In the genomic region with DNA sequence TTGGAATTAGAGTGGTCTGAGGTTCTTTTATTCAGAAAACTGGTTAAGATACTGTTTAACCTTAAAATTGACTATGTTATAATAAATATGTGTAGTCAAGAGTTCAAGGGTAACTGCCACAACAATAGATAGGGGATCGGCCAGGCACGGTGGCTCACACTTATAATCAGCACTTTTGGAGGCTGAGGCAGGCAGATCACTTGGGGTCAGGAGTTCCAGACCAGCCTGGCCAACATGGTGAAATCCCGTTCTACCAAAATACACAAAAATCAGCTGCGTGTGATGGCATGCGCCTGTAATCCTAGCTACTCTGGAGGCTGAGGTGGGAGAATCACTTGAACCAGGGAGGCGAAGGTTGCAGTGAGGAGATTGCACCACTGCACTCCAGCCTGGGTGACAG, we compare ENCODE assay signal across 19 cellular contexts. TPM values are rescaled to one million over a fixed set of nuclear protein-coding genes. Genes with fewer than 3 reads are reported as not detected.
DNase-seq lines count a peak whose midpoint lies in the region; ATAC-seq, FAIRE-seq and TF ChIP-seq lines count a peak whose summit lies in the region.
"Had no signal": no experiment of that assay in that cellular context is flagged by ENCODE, and none has a peak within 500 bp of the region (broad histone marks: within the 10 kb centered on the region; RNA-seq: fewer than 3 reads in every experiment).

No MANE protein-coding gene starts in this region.

- H3K36me3 ChIP-seq in K562 (ENCODE audit: control insufficient read depth, insufficient read depth, low read length) (peaks cover 31% of the 10 kb centered on the region), urinary bladder (ENCODE audit: insufficient read depth) (no peaks in the 10 kb centered on the region)

- H3K9ac ChIP-seq in K562 (ENCODE audit: insufficient read depth in 1 of 2, low read depth in 2 of 2, low read length in 2 of 2) = no peak overlapping the region
- H3K9ac ChIP-seq: SK-N-SH had no signal

- FAIRE-seq in K562 (lab: Jason Lieb, UNC) = no peak

- BruUV-seq in K562 (replicated peaks; lab: Mats Ljungman, UMichigan) = no TSS peak

- ATAC-seq in activated naive CD8-positive, alpha-beta T cell treated with anti-CD3 and anti-CD28 coated beads, Interleukin-2, amount 10 ng/mL, durations not matched to agents 7 days and 5 days (ENCODE audit: low read depth) = peak; percentile 16
- ATAC-seq in K562 = peak; percentile 39; the same call in 2 of the 3 replicates
- no peak for ATAC-seq in GM21528 (IDR thresholded peaks at IDR 0.05; ENCODE audit: low FRiP score, unreplicated experiment)
- ATAC-seq: PC-3 had no signal

- H3K27me3 ChIP-seq in K562 (ENCODE audit: control insufficient read depth in 2 of 2, insufficient read depth in 2 of 2, low read length in 2 of 2) = no peaks in the 10 kb centered on the region

- TF ChIP-seq RAD21 in K562 (CRISPR knock-in tag; conservative IDR thresholded peaks at IDR 0.05 in 1 of 2, IDR thresholded peaks at IDR 0.05 in 1 of 2) = no peak

- H4K20me1 ChIP-seq in K562 (replicated peaks; ENCODE audit: control insufficient read depth, insufficient read depth, low read length) = no peaks in the 10 kb centered on the region

- no peak for TF ChIP-seq POLR2A in K562 (conservative IDR thresholded peaks at IDR 0.05)

- POLR2A ChIA-PET in activated naive CD8-positive, alpha-beta T cell treated with anti-CD3 and anti-CD28 coated beads, Interleukin-2, amount 10 ng/mL, durations not matched to agents 7 days and 5 days (lab: Charles Lee) = no interaction called here
- POLR2A ChIA-PET in K562 (lab: Yijun Ruan, JAX) = interaction anchor here (0.8 to 1.5 kb wide), 2 partner anchors 12 to 597 kb away, joined by 3 to 5 read pairs; no protein-coding TSS in a partner anchor

- H3K9me3 ChIP-seq in K562 (replicated peaks; ENCODE audit: control insufficient read depth, insufficient read depth, low read depth, low read length) = no peaks in the 10 kb centered on the region
- H3K9me3 ChIP-seq: SK-N-SH had no signal

- H3K27ac ChIP-seq in K562 (ENCODE audit: extremely low read depth, low read depth, low read length) = no peak overlapping the region
- peak overlapping the region; percentile 32 for H3K27ac ChIP-seq in urinary bladder (ENCODE audit: low read depth)
- H3K27ac ChIP-seq: C4-2B had no signal

- TF ChIP-seq CTCF in K562 (IDR thresholded peaks at IDR 0.05 in 2 of 3, conservative IDR thresholded peaks at IDR 0.05 in 1 of 3; ENCODE audit: insufficient read depth in 2 of 3, low read depth in 1 of 3, low read length in 3 of 3) = no peak

- no peak overlapping the region for H3K4me2 ChIP-seq in K562 (ENCODE audit: insufficient read depth, low read length)
- H3K4me2 ChIP-seq: SK-N-SH had no signal

- peak overlapping the region; percentile 5 for H3K4me3 Mint-ChIP-seq in activated naive CD8-positive, alpha-beta T cell treated with anti-CD3 and anti-CD28 coated beads, Interleukin-2, amount 10 ng/mL, durations not matched to agents 7 days and 5 days
- H3K4me3 Mint-ChIP-seq in activated naive CD8-positive, alpha-beta T cell treated with anti-CD3 and anti-CD28 coated beads for 36 hours = no peak overlapping the region
- H3K4me3 Mint-ChIP-seq: H9 had no signal

- peak overlapping the region; percentile 18 for H3K27ac Mint-ChIP-seq in activated naive CD8-positive, alpha-beta T cell treated with anti-CD3 and anti-CD28 coated beads, Interleukin-2, amount 10 ng/mL, durations not matched to agents 7 days and 5 days
- H3K27ac Mint-ChIP-seq in activated naive CD8-positive, alpha-beta T cell treated with anti-CD3 and anti-CD28 coated beads for 36 hours = no peak overlapping the region

- no peaks in the 10 kb centered on the region for H3K9me1 ChIP-seq in K562 (ENCODE audit: control insufficient read depth, insufficient read depth, low read length)

- H3K4me3 ChIP-seq in K562 (no peak overlapping the region), urinary bladder (ENCODE audit: low read depth, low read length) (no peak overlapping the region)

- peaks cover 17% of the 10 kb centered on the region for H3K4me1 Mint-ChIP-seq in activated naive CD8-positive, alpha-beta T cell treated with anti-CD3 and anti-CD28 coated beads, Interleukin-2, amount 10 ng/mL, durations not matched to agents 7 days and 5 days
- peaks cover 6% of the 10 kb centered on the region for H3K4me1 Mint-ChIP-seq in activated naive CD8-positive, alpha-beta T cell treated with anti-CD3 and anti-CD28 coated beads for 36 hours
- H3K4me1 Mint-ChIP-seq: H9 had no signal

- peaks cover 22% of the 10 kb centered on the region for H3K36me3 Mint-ChIP-seq in activated naive CD8-positive, alpha-beta T cell treated with anti-CD3 and anti-CD28 coated beads, Interleukin-2, amount 10 ng/mL, durations not matched to agents 7 days and 5 days
- peaks cover 25% of the 10 kb centered on the region for H3K36me3 Mint-ChIP-seq in activated naive CD8-positive, alpha-beta T cell treated with anti-CD3 and anti-CD28 coated beads for 36 hours

- intact Hi-C loops in K562 (cut with micrococcal nuclease) = no loop called here

- H3K27me3 Mint-ChIP-seq in activated naive CD8-positive, alpha-beta T cell treated with anti-CD3 and anti-CD28 coated beads, Interleukin-2, amount 10 ng/mL, durations not matched to agents 7 days and 5 days = no peaks in the 10 kb centered on the region
- H3K27me3 Mint-ChIP-seq in activated naive CD8-positive, alpha-beta T cell treated with anti-CD3 and anti-CD28 coated beads for 36 hours = no peaks in the 10 kb centered on the region

- in situ Hi-C loops in K562 (cut with MboI) = no loop called here

- no peak for DNase-seq in activated naive CD8-positive, alpha-beta T cell treated with anti-CD3 and anti-CD28 coated beads, Interleukin-2, amount 10 ng/mL, durations not matched to agents 7 days and 5 days
- no peak for DNase-seq in activated naive CD8-positive, alpha-beta T cell treated with anti-CD3 and anti-CD28 coated beads for 36 hours
- DNase-seq in NCI-H82 (lab: John Stamatoyannopoulos, UW) (peak; percentile 49), K562 (ENCODE audit: extremely low read depth in 1 of 4, low spot score in 3 of 4) (no peak)
- DNase-seq in activated CD4-positive, CD25-positive, alpha-beta regulatory T cell (lab: John Stamatoyannopoulos, UW) = no peak
- DNase-seq: AML-193, DND-41, H9, NCI-H1105 treated with DMSO at 0.1 percent for 48 hours, NCI-H1694, NCI-H2081 treated with DMSO at 0.1 percent for 48 hours, PC-3, SHP77 treated with DMSO at 0.1 percent for 48 hours, SK-N-SH had no signal

- no peak overlapping the region for H2AFZ ChIP-seq in K562 (ENCODE audit: low read depth, low read length)

- H3K79me2 ChIP-seq in K562 (ENCODE audit: control insufficient read depth, insufficient read depth, low read length) = no peaks in the 10 kb centered on the region

- CTCF ChIA-PET in K562 (lab: Yijun Ruan, JAX; ENCODE audit: low intra/inter-chr PET ratio) = no interaction called here

- H3K9me3 Mint-ChIP-seq in activated naive CD8-positive, alpha-beta T cell treated with anti-CD3 and anti-CD28 coated beads, Interleukin-2, amount 10 ng/mL, durations not matched to agents 7 days and 5 days = peaks cover 2% of the 10 kb centered on the region
- no peaks in the 10 kb centered on the region for H3K9me3 Mint-ChIP-seq in activated naive CD8-positive, alpha-beta T cell treated with anti-CD3 and anti-CD28 coated beads for 36 hours
- H3K9me3 Mint-ChIP-seq: H9 had no signal

- no peaks in the 10 kb centered on the region for H3K4me1 ChIP-seq in K562 (replicated peaks in 1 of 2; ENCODE audit: control insufficient read depth in 2 of 2, insufficient read depth in 2 of 2, low read length in 2 of 2)
- H3K4me1 ChIP-seq in urinary bladder (ENCODE audit: insufficient read depth) = no peaks in the 10 kb centered on the region

- WGBS in K562 (ENCODE audit: insufficient coverage, low coverage, missing lambda C conversion rate) = 86% methylated on average over 6 of the region's 6 CpGs
- WGBS in urinary bladder = 85% methylated on average over 6 of the region's 6 CpGs

- no peak for TF ChIP-seq EP300 in K562 (IDR thresholded peaks at IDR 0.05; ENCODE audit: low read length)

RNA-seq across cellular contexts. Expression of gene PDC, which starts 39.5 kb away (rescaled TPM):
- not detected for total RNA-seq in activated naive CD8-positive, alpha-beta T cell treated with anti-CD3 and anti-CD28 coated beads, Interleukin-2, amount 10 ng/mL, durations not matched to agents 7 days and 5 days
- not detected for total RNA-seq in activated naive CD8-positive, alpha-beta T cell treated with anti-CD3 and anti-CD28 coated beads for 36 hours
- not detected in 2 replicates for total RNA-seq in K562 (2011; cell fraction: chromatin; rRNA removed; ENCODE audit: low replicate concordance)
- not detected in 2 replicates for total RNA-seq in K562 (2011; cell fraction: nucleolus; rRNA removed)
- not detected in 2 replicates for total RNA-seq in K562 (2011; cell fraction: nucleoplasm; rRNA removed)
- not detected in 2 replicates for total RNA-seq in K562 (2014; rRNA removed)
- not detected in 2 replicates for total RNA-seq in K562 (2014; rRNA removed; fragmentation: Illumina TruSeq; extraction: Trizol)
- total RNA-seq in K562 (2015; rRNA removed; fragmentation: Illumina TruSeq; extraction: Trizol) = not detected in 2 replicates
- total RNA-seq in K562 (2021) = not detected in 2 replicates
- polyA plus RNA-seq in K562 (2011; rRNA removed) = not detected in 2 replicates
- polyA plus RNA-seq in K562 (2011; cell fraction: cytosol; rRNA removed) = not detected in 2 replicates
- not detected in 2 replicates for polyA plus RNA-seq in K562 (2011; cell fraction: nucleus; rRNA removed)
- not detected in 2 replicates for polyA plus RNA-seq in K562 (2012)
- polyA plus RNA-seq in K562 (2014; fragmentation: Illumina TruSeq; extraction: Trizol) = not detected in 2 replicates
- not detected for polyA plus RNA-seq in K562 (2014; fragmentation: Nextera tagmentation; extraction: Ambion mirVana)
- not detected in 2 replicates for polyA plus RNA-seq in K562 (2014; rRNA removed)
- not detected in 2 replicates for polyA minus RNA-seq in K562 (2011; rRNA and poly(A)+ RNA removed)
- not detected in 2 replicates for polyA minus RNA-seq in K562 (2011; cell fraction: cytosol; rRNA and poly(A)+ RNA removed)
- not detected in 2 replicates for polyA minus RNA-seq in K562 (2011; cell fraction: nucleus; rRNA and poly(A)+ RNA removed)
- total RNA-seq in urinary bladder = not detected
- polyA plus RNA-seq in urinary bladder = not detected
- total RNA-seq: G401, H9, NCI-H460, PC-3 had no signal
- polyA plus RNA-seq: SK-N-SH had no signal

RNA-seq across cellular contexts. Expression of gene ODR4, which starts 45.8 kb away (rescaled TPM):
- 10 to 100 TPM; 13.3 to 15.6 TPM for total RNA-seq in activated naive CD8-positive, alpha-beta T cell treated with anti-CD3 and anti-CD28 coated beads, Interleukin-2, amount 10 ng/mL, durations not matched to agents 7 days and 5 days
- 10 to 100 TPM; 15.9 to 16.0 TPM for total RNA-seq in activated naive CD8-positive, alpha-beta T cell treated with anti-CD3 and anti-CD28 coated beads for 36 hours
- total RNA-seq in K562 (2011; cell fraction: chromatin; rRNA removed; ENCODE audit: low replicate concordance) = 25.2 and 70.5 TPM in 2 replicates
- total RNA-seq in K562 (2011; cell fraction: nucleolus; rRNA removed) = 17.7 and 24.3 TPM in 2 replicates
- 30.2 and 34.4 TPM in 2 replicates for total RNA-seq in K562 (2011; cell fraction: nucleoplasm; rRNA removed)
- 21.3 and 23.1 TPM in 2 replicates for total RNA-seq in K562 (2014; rRNA removed)
- total RNA-seq in K562 (2014; rRNA removed; fragmentation: Illumina TruSeq; extraction: Trizol) = 49.8 and 53.0 TPM in 2 replicates
- 40.6 and 44.1 TPM in 2 replicates for total RNA-seq in K562 (2015; rRNA removed; fragmentation: Illumina TruSeq; extraction: Trizol)
- 26.2 and 29.4 TPM in 2 replicates for total RNA-seq in K562 (2021)
- polyA plus RNA-seq in K562 (2011; rRNA removed) = 43.1 and 52.0 TPM in 2 replicates
- polyA plus RNA-seq in K562 (2011; cell fraction: cytosol; rRNA removed) = 7.7 and 12.1 TPM in 2 replicates
- polyA plus RNA-seq in K562 (2011; cell fraction: nucleus; rRNA removed) = 15.8 and 31.1 TPM in 2 replicates
- polyA plus RNA-seq in K562 (2012) = 16.3 and 19.4 TPM in 2 replicates
- polyA plus RNA-seq in K562 (2014; fragmentation: Illumina TruSeq; extraction: Trizol) = 30.1 and 37.2 TPM in 2 replicates
- polyA plus RNA-seq in K562 (2014; fragmentation: Nextera tagmentation; extraction: Ambion mirVana) = 10 to 100 TPM; 52.6 to 63.9 TPM
- polyA plus RNA-seq in K562 (2014; rRNA removed) = 33.1 and 35.7 TPM in 2 replicates
- 40.2 and 48.2 TPM in 2 replicates for polyA minus RNA-seq in K562 (2011; rRNA and poly(A)+ RNA removed)
- polyA minus RNA-seq in K562 (2011; cell fraction: cytosol; rRNA and poly(A)+ RNA removed) = 12.8 and 13.6 TPM in 2 replicates
- polyA minus RNA-seq in K562 (2011; cell fraction: nucleus; rRNA and poly(A)+ RNA removed) = 21.8 and 45.1 TPM in 2 replicates
- total RNA-seq in urinary bladder = 57.1 TPM
- 11.1 TPM for polyA plus RNA-seq in urinary bladder

RNA-seq across cellular contexts. Expression of gene TPR, which starts 46.4 kb away (rescaled TPM):
- total RNA-seq in activated naive CD8-positive, alpha-beta T cell treated with anti-CD3 and anti-CD28 coated beads, Interleukin-2, amount 10 ng/mL, durations not matched to agents 7 days and 5 days = 100 to 1,000 TPM; 130 to 144 TPM
- 100 to 1,000 TPM; 116 to 120 TPM for total RNA-seq in activated naive CD8-positive, alpha-beta T cell treated with anti-CD3 and anti-CD28 coated beads for 36 hours
- 75.6 and 404 TPM in 2 replicates for total RNA-seq in K562 (2011; cell fraction: chromatin; rRNA removed; ENCODE audit: low replicate concordance)
- 42.2 and 55.9 TPM in 2 replicates for total RNA-seq in K562 (2011; cell fraction: nucleolus; rRNA removed)
- total RNA-seq in K562 (2011; cell fraction: nucleoplasm; rRNA removed) = 80.7 and 121 TPM in 2 replicates
- 95.8 and 103 TPM in 2 replicates for total RNA-seq in K562 (2014; rRNA removed)
- 166 and 189 TPM in 2 replicates for total RNA-seq in K562 (2014; rRNA removed; fragmentation: Illumina TruSeq; extraction: Trizol)
- 149 and 157 TPM in 2 replicates for total RNA-seq in K562 (2015; rRNA removed; fragmentation: Illumina TruSeq; extraction: Trizol)
- total RNA-seq in K562 (2021) = 157 and 167 TPM in 2 replicates
- polyA plus RNA-seq in K562 (2011; rRNA removed) = 152 and 164 TPM in 2 replicates
- polyA plus RNA-seq in K562 (2011; cell fraction: cytosol; rRNA removed) = 95.4 and 98.0 TPM in 2 replicates
- 264 and 285 TPM in 2 replicates for polyA plus RNA-seq in K562 (2011; cell fraction: nucleus; rRNA removed)
- polyA plus RNA-seq in K562 (2012) = 54.3 and 67.7 TPM in 2 replicates
- 138 and 148 TPM in 2 replicates for polyA plus RNA-seq in K562 (2014; fragmentation: Illumina TruSeq; extraction: Trizol)
- polyA plus RNA-seq in K562 (2014; fragmentation: Nextera tagmentation; extraction: Ambion mirVana) = 10 to 100 TPM; 48.5 to 54.3 TPM
- polyA plus RNA-seq in K562 (2014; rRNA removed) = 75.5 and 86.7 TPM in 2 replicates
- polyA minus RNA-seq in K562 (2011; rRNA and poly(A)+ RNA removed) = 246 and 256 TPM in 2 replicates
- polyA minus RNA-seq in K562 (2011; cell fraction: cytosol; rRNA and poly(A)+ RNA removed) = 122 and 156 TPM in 2 replicates
- polyA minus RNA-seq in K562 (2011; cell fraction: nucleus; rRNA and poly(A)+ RNA removed) = 113 and 192 TPM in 2 replicates
- total RNA-seq in urinary bladder = 167 TPM
- polyA plus RNA-seq in urinary bladder = 34.4 TPM
